Comparison of ENCODE assay signal across 11 cellular contexts in genomic region chr10:46096909-46097575, GRCh38. TPM values are rescaled to one million over a fixed set of nuclear protein-coding genes. Genes with fewer than 3 reads are reported as not detected.
DNase-seq lines count a peak whose midpoint lies in the region; ATAC-seq and TF ChIP-seq lines count a peak whose summit lies in the region.
"Had no signal": no experiment of that assay in that cellular context is flagged by ENCODE, and none has a peak within 500 bp of the region (broad histone marks: within the 10 kb centered on the region; RNA-seq: fewer than 3 reads in every experiment).

No MANE protein-coding gene starts in this region.

- H3K36me3 ChIP-seq in DND-41 (ENCODE audit: insufficient read depth, low read length), result no peaks in the 10 kb centered on the region
- H3K36me3 ChIP-seq: SJSA1 had no signal

- peaks cover 60% of the 10 kb centered on the region for H3K4me1 ChIP-seq in DND-41 (ENCODE audit: insufficient read depth, low read length)

- H3K4me3 ChIP-seq in DND-41 (ENCODE audit: low read depth in 1 of 2, low read length in 2 of 2), result no peak overlapping the region
- H3K4me3 ChIP-seq: SJSA1 had no signal

- H3K27ac Mint-ChIP-seq in IgD-negative memory B cell, result peak overlapping the region in 2 of 3 donors; percentile 14 to 94
- H3K27ac Mint-ChIP-seq in activated CD8-positive, alpha-beta T cell treated with anti-CD3 and anti-CD28 coated beads, Interleukin-2, amount 10 ng/mL, durations not matched to agents 7 days and 5 days, result peak overlapping the region; percentile 95
- H3K27ac Mint-ChIP-seq in naive thymus-derived CD8-positive, alpha-beta T cell, result no peak overlapping the region

- peak overlapping the region; percentile 80 for H3K27ac ChIP-seq in DND-41 (ENCODE audit: low read length)
- H3K27ac ChIP-seq: SJSA1 had no signal

- H3K4me2 ChIP-seq in DND-41 (ENCODE audit: insufficient read depth, low read length), result peak overlapping the region; percentile 32

- H3K79me2 ChIP-seq in DND-41 (ENCODE audit: insufficient read depth, low read length), result peaks cover 3% of the 10 kb centered on the region

- peak overlapping the region; percentile 23 for H2AFZ ChIP-seq in DND-41 (ENCODE audit: low read depth, low read length)

- TF ChIP-seq CTCF in DND-41 (IDR thresholded peaks at IDR 0.05; ENCODE audit: borderline replicate concordance, extremely low read depth, low read length, poor library complexity, severe bottlenecking), result no peak

- H3K27me3 ChIP-seq in DND-41 (ENCODE audit: insufficient read depth, low read length, poor library complexity), result no peaks in the 10 kb centered on the region
- H3K27me3 ChIP-seq: SJSA1 had no signal

- POLR2A ChIA-PET in activated CD8-positive, alpha-beta T cell treated with anti-CD3 and anti-CD28 coated beads, Interleukin-2, amount 10 ng/mL, durations not matched to agents 7 days and 5 days (lab: Charles Lee), result no interaction called here
- POLR2A ChIA-PET in naive thymus-derived CD8-positive, alpha-beta T cell (lab: Charles Lee), result interaction anchor here (1.0 to 2.2 kb wide), 2 partner anchors 10 to 69 kb away, joined by 5 to 9 read pairs; no protein-coding TSS in a partner anchor

- peak; percentile 63 for ATAC-seq in DND-41 (ENCODE audit: insufficient read depth, low read depth)
- ATAC-seq in activated CD8-positive, alpha-beta T cell treated with anti-CD3 and anti-CD28 coated beads, Interleukin-2, amount 10 ng/mL, durations not matched to agents 7 days and 5 days, result peak; percentile 66
- ATAC-seq in naive thymus-derived CD8-positive, alpha-beta T cell, result peak; percentile 9 to 15

- H3K9me3 ChIP-seq in DND-41 (ENCODE audit: insufficient read depth, low read length, severe bottlenecking), result no peaks in the 10 kb centered on the region
- H3K9me3 ChIP-seq: SJSA1 had no signal

- no peaks in the 10 kb centered on the region for H4K20me1 ChIP-seq in DND-41 (ENCODE audit: insufficient read depth, low read length)

- DNase-seq in DND-41, result peak; percentile 73
- peak; percentile 50 for DNase-seq in activated CD8-positive, alpha-beta T cell treated with anti-CD3 and anti-CD28 coated beads, Interleukin-2, amount 10 ng/mL, durations not matched to agents 7 days and 5 days
- peak in 2 of 10 donors; percentile 28 to 29 for DNase-seq in naive thymus-derived CD8-positive, alpha-beta T cell
- DNase-seq in UCSD-AML1 (lab: John Stamatoyannopoulos, UW; ENCODE audit: unreplicated experiment), result no peak
- no peak for DNase-seq in SIG-M5 (lab: John Stamatoyannopoulos, UW)
- no peak for DNase-seq in NCI-H187 treated with DMSO at 0.1 percent for 48 hours (lab: John Stamatoyannopoulos, UW)
- DNase-seq: activated T-cell treated with anti-CD3 and anti-CD28 coated beads, Interleukin-2, amount 50 U/mL, for 1 hour; stimulated activated CD4-positive, alpha-beta T cell treated with anti-CD3 and anti-CD28 coated beads, Interleukin-15, amount 100 ng/mL, for 24 hours had no signal

- H3K9me3 Mint-ChIP-seq in IgD-negative memory B cell, result peaks cover 0 to 2% (median 0%) of the 10 kb centered on the region in 3 donors
- H3K9me3 Mint-ChIP-seq in activated CD8-positive, alpha-beta T cell treated with anti-CD3 and anti-CD28 coated beads, Interleukin-2, amount 10 ng/mL, durations not matched to agents 7 days and 5 days (ENCODE audit: insufficient read depth), result no peaks in the 10 kb centered on the region
- no peaks in the 10 kb centered on the region for H3K9me3 Mint-ChIP-seq in naive thymus-derived CD8-positive, alpha-beta T cell

- no peaks in the 10 kb centered on the region for H3K36me3 Mint-ChIP-seq in IgD-negative memory B cell
- peaks cover 5% of the 10 kb centered on the region for H3K36me3 Mint-ChIP-seq in activated CD8-positive, alpha-beta T cell treated with anti-CD3 and anti-CD28 coated beads, Interleukin-2, amount 10 ng/mL, durations not matched to agents 7 days and 5 days (ENCODE audit: low read depth)
- peaks cover 0 to 3% (median 0%) of the 10 kb centered on the region in 3 donors for H3K36me3 Mint-ChIP-seq in naive thymus-derived CD8-positive, alpha-beta T cell

- peak overlapping the region; percentile 28 to 74 (median 56) for H3K4me3 Mint-ChIP-seq in IgD-negative memory B cell
- peak overlapping the region; percentile 51 for H3K4me3 Mint-ChIP-seq in activated CD8-positive, alpha-beta T cell treated with anti-CD3 and anti-CD28 coated beads, Interleukin-2, amount 10 ng/mL, durations not matched to agents 7 days and 5 days
- H3K4me3 Mint-ChIP-seq in naive thymus-derived CD8-positive, alpha-beta T cell, result peak overlapping the region in 3 of 10 donors; percentile 56 to 85 (median 70)

- peaks cover 13 to 22% (median 13%) of the 10 kb centered on the region in 3 donors for H3K4me1 Mint-ChIP-seq in IgD-negative memory B cell
- no peaks in the 10 kb centered on the region for H3K4me1 Mint-ChIP-seq in activated CD8-positive, alpha-beta T cell treated with anti-CD3 and anti-CD28 coated beads, Interleukin-2, amount 10 ng/mL, durations not matched to agents 7 days and 5 days (ENCODE audit: low read depth)
- peaks cover 10 to 22% (median 14%) of the 10 kb centered on the region in 4 donors for H3K4me1 Mint-ChIP-seq in naive thymus-derived CD8-positive, alpha-beta T cell

- H3K9ac ChIP-seq in DND-41 (ENCODE audit: low read depth, low read length), result peak overlapping the region; percentile 40

- peaks cover 2% of the 10 kb centered on the region for H3K27me3 Mint-ChIP-seq in IgD-negative memory B cell
- peaks cover 2% of the 10 kb centered on the region for H3K27me3 Mint-ChIP-seq in activated CD8-positive, alpha-beta T cell treated with anti-CD3 and anti-CD28 coated beads, Interleukin-2, amount 10 ng/mL, durations not matched to agents 7 days and 5 days (ENCODE audit: low read depth)
- no peaks in the 10 kb centered on the region for H3K27me3 Mint-ChIP-seq in naive thymus-derived CD8-positive, alpha-beta T cell

- CTCF ChIA-PET in activated CD8-positive, alpha-beta T cell treated with anti-CD3 and anti-CD28 coated beads, Interleukin-2, amount 10 ng/mL, durations not matched to agents 7 days and 5 days (lab: Charles Lee), result no interaction called here

RNA-seq across cellular contexts. Expression of gene MSMB, which starts 51.0 kb away (rescaled TPM):
- not detected for polyA plus RNA-seq in IgD-negative memory B cell
- total RNA-seq in activated CD8-positive, alpha-beta T cell treated with anti-CD3 and anti-CD28 coated beads, Interleukin-2, amount 10 ng/mL, durations not matched to agents 7 days and 5 days, result not detected
- not detected for total RNA-seq in naive thymus-derived CD8-positive, alpha-beta T cell
- not detected for polyA plus RNA-seq in naive thymus-derived CD8-positive, alpha-beta T cell
- total RNA-seq: dermis microvascular lymphatic vessel endothelial cell, SJSA1 had no signal

Comparison
In these comparisons a context has a peak if more than half of its experiments do, and no peak if none do; other contexts are left out.
1. ATAC-seq: peak in every context shown above with its lines; median percentile 66 in activated CD8-positive, alpha-beta T cell treated with anti-CD3 and anti-CD28 coated beads, Interleukin-2, amount 10 ng/mL, durations not matched to agents 7 days and 5 days; 63 in DND-41; 12 in naive thymus-derived CD8-positive, alpha-beta T cell.
2. DNase-seq: peak in DND-41 (single experiment) and activated CD8-positive, alpha-beta T cell treated with anti-CD3 and anti-CD28 coated beads, Interleukin-2, amount 10 ng/mL, durations not matched to agents 7 days and 5 days (single experiment); none in UCSD-AML1 (single experiment), SIG-M5 (single experiment) and NCI-H187 treated with DMSO at 0.1 percent for 48 hours (single experiment).
3. H3K27ac Mint-ChIP-seq: peak in IgD-negative memory B cell (2 of 3) and activated CD8-positive, alpha-beta T cell treated with anti-CD3 and anti-CD28 coated beads, Interleukin-2, amount 10 ng/mL, durations not matched to agents 7 days and 5 days (single experiment); none in naive thymus-derived CD8-positive, alpha-beta T cell (0 of 10).